ENCODE assay signal across 17 cellular contexts in genomic region chr10:5524721-5525531, GRCh38. TPM values are rescaled to one million over a fixed set of nuclear protein-coding genes. Genes with fewer than 3 reads are reported as not detected.
DNase-seq lines count a peak whose midpoint lies in the region; ATAC-seq, FAIRE-seq and TF ChIP-seq lines count a peak whose summit lies in the region.
"Had no signal": no experiment of that assay in that cellular context is flagged by ENCODE, and none has a peak within 500 bp of the region (broad histone marks: within the 10 kb centered on the region; RNA-seq: fewer than 3 reads in every experiment).

Gene CALML3, plus strand, starts transcription at chr10:5524961. Its CDS starts 125 bp downstream, at chr10:5525086.

- peaks cover 3% of the 10 kb centered on the region; the same call in 1 of the 2 replicates for H3K27me3 Mint-ChIP-seq in WTC11 (ENCODE audit: low read depth)

- H3K36me3 ChIP-seq in keratinocyte (ENCODE audit: control insufficient read depth in 2 of 2, extremely low read depth in 1 of 2, insufficient read depth in 2 of 2, low read length in 2 of 2) (no peaks in the 10 kb centered on the region), stomach (no peaks in the 10 kb centered on the region)
- H3K36me3 ChIP-seq: SJSA1 had no signal

- H3K4me3 ChIP-seq in keratinocyte (ENCODE audit: control insufficient read depth in 2 of 3, extremely low read depth in 1 of 3, insufficient read depth in 2 of 3, low read depth in 1 of 3, low read length in 3 of 3) (peak within 1 kb of the TSS; percentile 33 to 60 (median 42)), stomach (no peak within 1 kb of the TSS)
- H3K4me3 ChIP-seq: SJSA1 had no signal

- no peak for TF ChIP-seq CTCF in WTC11 (IDR thresholded peaks at IDR 0.05)
- no peak for TF ChIP-seq CTCF in keratinocyte (optimal IDR thresholded peaks at IDR 0.05 in 1 of 3, IDR thresholded peaks at IDR 0.05 in 1 of 3, conservative IDR thresholded peaks at IDR 0.05 in 1 of 3; ENCODE audit: extremely low read depth in 1 of 3, insufficient read depth in 2 of 3, low read length in 3 of 3)
- no peak for TF ChIP-seq CTCF in stomach (IDR thresholded peaks at IDR 0.05)

- DNase-seq in activated CD8-positive, alpha-beta memory T cell treated with anti-CD3 and anti-CD28 coated beads, Interleukin-2, amount 50 U/mL, for 48 hours: peak; percentile 37
- no peak for DNase-seq in activated CD8-positive, alpha-beta memory T cell treated with anti-CD3 and anti-CD28 coated beads, Interleukin-2, amount 50 U/mL, for 4 hours
- DNase-seq in WTC11 (ENCODE audit: low spot score) (no peak), keratinocyte (ENCODE audit: low read depth, low spot score) (no peak), stomach (peak; percentile 20), NCI-H1436 treated with DMSO at 0.1 percent for 48 hours (lab: John Stamatoyannopoulos, UW) (no peak), amygdala (lab: John Stamatoyannopoulos, UW) (no peak)
- DNase-seq: activated naive CD4-positive, alpha-beta T cell treated with Interleukin-2 at 50 U/mL for 16 hours; CD8-positive, alpha-beta memory T cell; right cardiac atrium; stimulated activated naive B cell treated with anti-CD40 and anti-IgM and Interleukin-4, amounts not matched to agents 10 μg/mL and 1 μg/mL and 100 μg/mL, for 72 hours had no signal

- no peaks in the 10 kb centered on the region for H4K20me1 ChIP-seq in keratinocyte (ENCODE audit: control insufficient read depth, extremely low read depth, insufficient read depth, low read length)

- intact Hi-C loops in stomach (cut with DNase I; ENCODE audit: low total_unique reads): no loop called here

- dilution Hi-C loops in keratinocyte (cut with MboI; ENCODE audit: extremely low pct_ligation_motif_present, low sequenced_read_pairs): no loop called here

- CTCF ChIA-PET in WTC11 (lab: Charles Lee): interaction anchor here (1.2 kb wide), 1 partner anchor 98 kb away, joined by 4 read pairs; no protein-coding TSS in a partner anchor

- no peak within 1 kb of the TSS for H3K4me3 Mint-ChIP-seq in WTC11
- H3K4me3 Mint-ChIP-seq: stimulated activated naive B cell treated with anti-CD40 and anti-IgM and Interleukin-4, amounts not matched to agents 10 μg/mL and 1 μg/mL and 100 μg/mL, for 72 hours had no signal

- H2AFZ ChIP-seq in keratinocyte (ENCODE audit: control insufficient read depth, low read length): peak within 1 kb of the TSS; percentile 46

- ATAC-seq in WTC11: no peak
- ATAC-seq in GM19455 (IDR thresholded peaks at IDR 0.05; ENCODE audit: unreplicated experiment): no peak
- ATAC-seq: HCT116; stimulated activated naive B cell treated with anti-CD40 and anti-IgM and Interleukin-4, amounts not matched to agents 10 μg/mL and 1 μg/mL and 100 μg/mL, for 72 hours had no signal

- peak within 1 kb of the TSS; percentile 76 for H3K4me2 ChIP-seq in keratinocyte (ENCODE audit: control insufficient read depth, extremely low read depth, insufficient read depth, low read depth, low read length)

- peak within 1 kb of the TSS; percentile 40 for H3K27ac ChIP-seq in keratinocyte (ENCODE audit: control insufficient read depth, insufficient read depth, low read length)
- H3K27ac ChIP-seq in stomach: no peak within 1 kb of the TSS
- H3K27ac ChIP-seq: SJSA1 had no signal

- FAIRE-seq in keratinocyte (lab: Jason Lieb, UNC): peak; percentile 34
- FAIRE-seq: endometrium had no signal

- H3K4me1 Mint-ChIP-seq in WTC11: peaks cover 22% of the 10 kb centered on the region
- H3K4me1 Mint-ChIP-seq: CD8-positive, alpha-beta memory T cell; stimulated activated naive B cell treated with anti-CD40 and anti-IgM and Interleukin-4, amounts not matched to agents 10 μg/mL and 1 μg/mL and 100 μg/mL, for 72 hours had no signal

- H3K27ac Mint-ChIP-seq in WTC11: peak within 1 kb of the TSS; percentile 85; the same call in 1 of the 2 replicates
- H3K27ac Mint-ChIP-seq: stimulated activated naive B cell treated with anti-CD40 and anti-IgM and Interleukin-4, amounts not matched to agents 10 μg/mL and 1 μg/mL and 100 μg/mL, for 72 hours had no signal

- H3K36me3 Mint-ChIP-seq in WTC11: peaks cover 5% of the 10 kb centered on the region
- H3K36me3 Mint-ChIP-seq: CD8-positive, alpha-beta memory T cell; stimulated activated naive B cell treated with anti-CD40 and anti-IgM and Interleukin-4, amounts not matched to agents 10 μg/mL and 1 μg/mL and 100 μg/mL, for 72 hours had no signal

- POLR2A ChIA-PET in WTC11 (lab: Charles Lee): no interaction called here

- no peaks in the 10 kb centered on the region for H3K9me1 ChIP-seq in keratinocyte (ENCODE audit: control insufficient read depth, extremely low read depth, insufficient read depth, low read length)

- peak within 1 kb of the TSS; percentile 52 for H3K9ac ChIP-seq in keratinocyte (ENCODE audit: control insufficient read depth, extremely low read depth, insufficient read depth, low read length)

- H3K9me3 Mint-ChIP-seq in WTC11: peaks cover 6% of the 10 kb centered on the region
- H3K9me3 Mint-ChIP-seq: CD8-positive, alpha-beta memory T cell; stimulated activated naive B cell treated with anti-CD40 and anti-IgM and Interleukin-4, amounts not matched to agents 10 μg/mL and 1 μg/mL and 100 μg/mL, for 72 hours had no signal

- H3K9me3 ChIP-seq in keratinocyte (ENCODE audit: control insufficient read depth, low read depth, low read length) (no peaks in the 10 kb centered on the region), stomach (no peaks in the 10 kb centered on the region)
- H3K9me3 ChIP-seq: SJSA1 had no signal

- no peak for TF ChIP-seq EP300 in stomach (IDR thresholded peaks at IDR 0.05)

- H3K27me3 ChIP-seq in keratinocyte (ENCODE audit: control insufficient read depth, extremely low read depth, insufficient read depth, low read length) (no peaks in the 10 kb centered on the region), stomach (no peaks in the 10 kb centered on the region)
- H3K27me3 ChIP-seq: SJSA1 had no signal

- H3K4me1 ChIP-seq in keratinocyte (ENCODE audit: control insufficient read depth, extremely low read depth, insufficient read depth, low read length) (peaks cover 31% of the 10 kb centered on the region), stomach (peaks cover 0 to 14% (median 0%) of the 10 kb centered on the region in 4 donors)
- H3K4me1 ChIP-seq: SJSA1 had no signal

- no peaks in the 10 kb centered on the region for H3K79me2 ChIP-seq in keratinocyte (ENCODE audit: control insufficient read depth, insufficient read depth, low read length)

- WGBS in stomach, 5 donors: 88 to 92% (median 91%) methylated on average over 55 to 60 of the region's 60 CpGs

- no peak for TF ChIP-seq POLR2A in stomach (IDR thresholded peaks at IDR 0.05)

TF ChIP-seq in WTC11, 78 proteins besides CTCF, POLR2A, EP300 and RAD21 (continues in another document):
- TF ChIP-seq, protein P1, sequence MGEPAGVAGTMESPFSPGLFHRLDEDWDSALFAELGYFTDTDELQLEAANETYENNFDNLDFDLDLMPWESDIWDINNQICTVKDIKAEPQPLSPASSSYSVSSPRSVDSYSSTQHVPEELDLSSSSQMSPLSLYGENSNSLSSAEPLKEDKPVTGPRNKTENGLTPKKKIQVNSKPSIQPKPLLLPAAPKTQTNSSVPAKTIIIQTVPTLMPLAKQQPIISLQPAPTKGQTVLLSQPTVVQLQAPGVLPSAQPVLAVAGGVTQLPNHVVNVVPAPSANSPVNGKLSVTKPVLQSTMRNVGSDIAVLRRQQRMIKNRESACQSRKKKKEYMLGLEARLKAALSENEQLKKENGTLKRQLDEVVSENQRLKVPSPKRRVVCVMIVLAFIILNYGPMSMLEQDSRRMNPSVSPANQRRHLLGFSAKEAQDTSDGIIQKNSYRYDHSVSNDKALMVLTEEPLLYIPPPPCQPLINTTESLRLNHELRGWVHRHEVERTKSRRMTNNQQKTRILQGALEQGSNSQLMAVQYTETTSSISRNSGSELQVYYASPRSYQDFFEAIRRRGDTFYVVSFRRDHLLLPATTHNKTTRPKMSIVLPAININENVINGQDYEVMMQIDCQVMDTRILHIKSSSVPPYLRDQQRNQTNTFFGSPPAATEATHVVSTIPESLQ (CRISPR knock-in tag; IDR thresholded peaks at IDR 0.05): no peak
- TF ChIP-seq TP53 (CRISPR knock-in tag; IDR thresholded peaks at IDR 0.05) (no peak), ZBTB43 (CRISPR knock-in tag; IDR thresholded peaks at IDR 0.05) (no peak), ZNF416 (CRISPR knock-in tag; IDR thresholded peaks at IDR 0.05) (no peak), ELF4 (CRISPR knock-in tag; IDR thresholded peaks at IDR 0.05; ENCODE audit: low read depth) (no peak)
- TF ChIP-seq, protein P2, sequence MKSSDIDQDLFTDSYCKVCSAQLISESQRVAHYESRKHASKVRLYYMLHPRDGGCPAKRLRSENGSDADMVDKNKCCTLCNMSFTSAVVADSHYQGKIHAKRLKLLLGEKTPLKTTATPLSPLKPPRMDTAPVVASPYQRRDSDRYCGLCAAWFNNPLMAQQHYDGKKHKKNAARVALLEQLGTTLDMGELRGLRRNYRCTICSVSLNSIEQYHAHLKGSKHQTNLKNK (CRISPR knock-in tag; IDR thresholded peaks at IDR 0.05): no peak
- TF ChIP-seq, protein P3, sequence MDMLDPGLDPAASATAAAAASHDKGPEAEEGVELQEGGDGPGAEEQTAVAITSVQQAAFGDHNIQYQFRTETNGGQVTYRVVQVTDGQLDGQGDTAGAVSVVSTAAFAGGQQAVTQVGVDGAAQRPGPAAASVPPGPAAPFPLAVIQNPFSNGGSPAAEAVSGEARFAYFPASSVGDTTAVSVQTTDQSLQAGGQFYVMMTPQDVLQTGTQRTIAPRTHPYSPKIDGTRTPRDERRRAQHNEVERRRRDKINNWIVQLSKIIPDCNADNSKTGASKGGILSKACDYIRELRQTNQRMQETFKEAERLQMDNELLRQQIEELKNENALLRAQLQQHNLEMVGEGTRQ (CRISPR knock-in tag; IDR thresholded peaks at IDR 0.05): no peak

RNA-seq across cellular contexts. Expression of gene CALML3, which starts in this region (rescaled TPM):
- total RNA-seq in WTC11 (2021): not detected in 3 replicates
- 7.6 to 20.2 TPM (median 14.1 TPM) in 3 replicates for polyA plus RNA-seq in keratinocyte
- polyA plus RNA-seq in keratinocyte (2011; ENCODE audit: low read depth): 16.6 TPM
- polyA plus RNA-seq in keratinocyte (2011; cell fraction: cytosol; rRNA removed): 10.4 and 31.2 TPM in 2 replicates
- polyA plus RNA-seq in keratinocyte (2011; cell fraction: nucleus; rRNA removed): 11.9 and 17.6 TPM in 2 replicates
- 15.7 and 23.6 TPM in 2 replicates for polyA plus RNA-seq in keratinocyte (2012; ENCODE audit: low replicate concordance)
- polyA minus RNA-seq in keratinocyte: 2.7 to 5.2 TPM (median 4.4 TPM) in 3 replicates
- polyA minus RNA-seq in keratinocyte (2011; cell fraction: cytosol; rRNA and poly(A)+ RNA removed): 17.1 TPM
- 4.6 and 6.0 TPM in 2 replicates for polyA minus RNA-seq in keratinocyte (2011; cell fraction: nucleus; rRNA and poly(A)+ RNA removed)
- total RNA-seq in stomach: not detected
- 10 to 100 TPM in 1 of 3 donors, under 1 TPM in 1, not detected in 1; 0.46 to 64.6 TPM for polyA plus RNA-seq in stomach
- total RNA-seq: A172; CD8-positive, alpha-beta memory T cell; myocyte; right cardiac atrium; SJSA1 had no signal
- polyA plus RNA-seq: CD8-positive, alpha-beta memory T cell; right cardiac atrium had no signal

Comparison
In these comparisons a context has a peak if more than half of its experiments do, and no peak if none do; other contexts are left out.
1. DNase-seq: peak in activated CD8-positive, alpha-beta memory T cell treated with anti-CD3 and anti-CD28 coated beads, Interleukin-2, amount 50 U/mL, for 48 hours (single experiment) and stomach (single experiment); none in activated CD8-positive, alpha-beta memory T cell treated with anti-CD3 and anti-CD28 coated beads, Interleukin-2, amount 50 U/mL, for 4 hours (single experiment), WTC11 (single experiment), keratinocyte (single experiment), NCI-H1436 treated with DMSO at 0.1 percent for 48 hours (single experiment) and amygdala (0 of 56).
2. H3K4me3 ChIP-seq: peak in keratinocyte (3 of 3); none in stomach (0 of 4).